In genomic region chr1:93446837-93447451, GRCh38 we compare ENCODE assay signal across 8 cellular contexts. TPM values are rescaled to one million over a fixed set of nuclear protein-coding genes. Genes with fewer than 3 reads are reported as not detected.
A peak's percentile ranks its signal among the peaks of the same experiment; 100 is the strongest.
DNase-seq lines count a peak whose midpoint lies in the region; ATAC-seq, FAIRE-seq and TF ChIP-seq lines count a peak whose summit lies in the region.

No MANE protein-coding gene starts in this region.

- TF ChIP-seq CTCF in astrocyte (IDR thresholded peaks at IDR 0.05; ENCODE audit: insufficient read depth, low read depth, low read length) (no peak), smooth muscle cell (IDR thresholded peaks at IDR 0.05; ENCODE audit: borderline replicate concordance, insufficient read depth, poor library complexity, severe bottlenecking) (no peak)

- H3K27ac Mint-ChIP-seq in T-helper 2 cell treated with Interferon-gamma antibody and Interleukin-4, amounts not matched to agents 5 μg/mL and 100 μg/mL, for 36 hours: peak overlapping the region; percentile 34
- no peak overlapping the region for H3K27ac Mint-ChIP-seq in astrocyte (ENCODE audit: unreplicated experiment)

- peaks cover 29% of the 10 kb centered on the region for H4K20me1 ChIP-seq in astrocyte (ENCODE audit: insufficient read depth, low read length)
- H4K20me1 ChIP-seq in smooth muscle cell (ENCODE audit: low read depth): peaks cover 27% of the 10 kb centered on the region

- H3K27me3 ChIP-seq in astrocyte (ENCODE audit: insufficient read depth, low read length): no peaks in the 10 kb centered on the region
- no peaks in the 10 kb centered on the region for H3K27me3 ChIP-seq in smooth muscle cell (ENCODE audit: low read depth)

- no peak overlapping the region for H3K9ac ChIP-seq in astrocyte (ENCODE audit: low read length)
- peak overlapping the region; percentile 54 for H3K9ac ChIP-seq in smooth muscle cell (ENCODE audit: low read depth)

- H3K9me3 Mint-ChIP-seq in T-helper 2 cell treated with Interferon-gamma antibody and Interleukin-4, amounts not matched to agents 5 μg/mL and 100 μg/mL, for 36 hours: no peaks in the 10 kb centered on the region
- no peaks in the 10 kb centered on the region for H3K9me3 Mint-ChIP-seq in astrocyte (ENCODE audit: unreplicated experiment)

- H2AFZ ChIP-seq in astrocyte (ENCODE audit: low read depth, low read length) (no peak overlapping the region), smooth muscle cell (ENCODE audit: low read depth) (peak overlapping the region; percentile 100)

- H3K4me3 Mint-ChIP-seq in T-helper 2 cell treated with Interferon-gamma antibody and Interleukin-4, amounts not matched to agents 5 μg/mL and 100 μg/mL, for 36 hours: peak overlapping the region; percentile 85
- peak overlapping the region; percentile 93 for H3K4me3 Mint-ChIP-seq in astrocyte (ENCODE audit: unreplicated experiment)

- H3K4me2 ChIP-seq in astrocyte (ENCODE audit: low read length): peak overlapping the region; percentile 93
- H3K4me2 ChIP-seq in smooth muscle cell: peak overlapping the region; percentile 96

- H3K79me2 ChIP-seq in astrocyte (ENCODE audit: insufficient read depth, low read length) (peaks cover 40% of the 10 kb centered on the region), smooth muscle cell (ENCODE audit: low read depth) (peaks cover 39% of the 10 kb centered on the region)

- H3K36me3 ChIP-seq in astrocyte (ENCODE audit: insufficient read depth, low read length) (no peaks in the 10 kb centered on the region), smooth muscle cell (ENCODE audit: low read depth) (no peaks in the 10 kb centered on the region)

- no peak for ATAC-seq in HG03108 (IDR thresholded peaks at IDR 0.05; ENCODE audit: unreplicated experiment)

- no peaks in the 10 kb centered on the region for H3F3A ChIP-seq in smooth muscle cell (ENCODE audit: low read depth)

- H3K27ac ChIP-seq in astrocyte (ENCODE audit: low read depth, low read length) (no peak overlapping the region), smooth muscle cell (ENCODE audit: low read depth) (peak overlapping the region; percentile 53)

- WGBS in smooth muscle cell (ENCODE audit: low lambda C conversion rate): 82% methylated on average over 16 of the region's 16 CpGs

- H3K36me3 Mint-ChIP-seq in T-helper 2 cell treated with Interferon-gamma antibody and Interleukin-4, amounts not matched to agents 5 μg/mL and 100 μg/mL, for 36 hours (ENCODE audit: low read depth): no peaks in the 10 kb centered on the region
- H3K36me3 Mint-ChIP-seq in astrocyte (ENCODE audit: low read depth, unreplicated experiment): no peaks in the 10 kb centered on the region

- H3K4me1 ChIP-seq in astrocyte (ENCODE audit: insufficient read depth, low read length) (no peaks in the 10 kb centered on the region), smooth muscle cell (ENCODE audit: low read depth) (peaks cover 25% of the 10 kb centered on the region)

- no peak for DNase-seq in T-helper 2 cell treated with Interferon-gamma antibody and Interleukin-4, amounts not matched to agents 5 μg/mL and 100 μg/mL, for 36 hours (ENCODE audit: low spot score)
- DNase-seq in T-helper 2 cell (no peak), NCI-H2227 (lab: John Stamatoyannopoulos, UW; ENCODE audit: unreplicated experiment) (peak; percentile 41), astrocyte (ENCODE audit: low read depth) (peak; percentile 3), inferior parietal cortex (ENCODE audit: extremely low spot score) (peak; percentile 50), smooth muscle cell (lab: John Stamatoyannopoulos, UW; ENCODE audit: unreplicated experiment) (no peak)
- no peak for DNase-seq in stimulated activated naive CD4-positive, alpha-beta T cell treated with Interleukin-2 at 50 U/mL for 16 hours (lab: John Stamatoyannopoulos, UW)

- FAIRE-seq in astrocyte (lab: Jason Lieb, UNC): no peak

- H3K9me3 ChIP-seq in astrocyte (ENCODE audit: insufficient read depth, low read depth, low read length) (no peaks in the 10 kb centered on the region), smooth muscle cell (replicated peaks; ENCODE audit: low read depth) (no peaks in the 10 kb centered on the region)

- H3K4me3 ChIP-seq in astrocyte (ENCODE audit: insufficient read depth, low read depth, low read length): peak overlapping the region; percentile 87
- H3K4me3 ChIP-seq in smooth muscle cell: peak overlapping the region; percentile 99

- peaks cover 19% of the 10 kb centered on the region for H3K4me1 Mint-ChIP-seq in T-helper 2 cell treated with Interferon-gamma antibody and Interleukin-4, amounts not matched to agents 5 μg/mL and 100 μg/mL, for 36 hours (ENCODE audit: low read depth)
- H3K4me1 Mint-ChIP-seq in astrocyte (ENCODE audit: low read depth, unreplicated experiment): peaks cover 10% of the 10 kb centered on the region

- peaks cover 64% of the 10 kb centered on the region for H3K27me3 Mint-ChIP-seq in T-helper 2 cell treated with Interferon-gamma antibody and Interleukin-4, amounts not matched to agents 5 μg/mL and 100 μg/mL, for 36 hours (ENCODE audit: low read depth)
- H3K27me3 Mint-ChIP-seq in astrocyte (ENCODE audit: low read depth, unreplicated experiment): no peaks in the 10 kb centered on the region

RNA-seq across cellular contexts. Expression of gene FNBP1L, which starts 1.0 kb away (rescaled TPM):
- total RNA-seq in astrocyte (49.7 and 57.8 TPM in 2 replicates), smooth muscle cell (60.4 and 77.9 TPM in 2 replicates)
- 18.7 and 32.8 TPM in 2 replicates for polyA plus RNA-seq in smooth muscle cell

Comparison
In these comparisons a context has a peak if more than half of its experiments do, and no peak if none do; other contexts are left out.
1. DNase-seq: peak in NCI-H2227 (single experiment), astrocyte (single experiment) and inferior parietal cortex (single experiment); none in T-helper 2 cell treated with Interferon-gamma antibody and Interleukin-4, amounts not matched to agents 5 μg/mL and 100 μg/mL, for 36 hours (single experiment), T-helper 2 cell (0 of 5), smooth muscle cell (single experiment) and stimulated activated naive CD4-positive, alpha-beta T cell treated with Interleukin-2 at 50 U/mL for 16 hours (single experiment).